ENCODE assay signal across 8 cellular contexts in the genomic region with DNA sequence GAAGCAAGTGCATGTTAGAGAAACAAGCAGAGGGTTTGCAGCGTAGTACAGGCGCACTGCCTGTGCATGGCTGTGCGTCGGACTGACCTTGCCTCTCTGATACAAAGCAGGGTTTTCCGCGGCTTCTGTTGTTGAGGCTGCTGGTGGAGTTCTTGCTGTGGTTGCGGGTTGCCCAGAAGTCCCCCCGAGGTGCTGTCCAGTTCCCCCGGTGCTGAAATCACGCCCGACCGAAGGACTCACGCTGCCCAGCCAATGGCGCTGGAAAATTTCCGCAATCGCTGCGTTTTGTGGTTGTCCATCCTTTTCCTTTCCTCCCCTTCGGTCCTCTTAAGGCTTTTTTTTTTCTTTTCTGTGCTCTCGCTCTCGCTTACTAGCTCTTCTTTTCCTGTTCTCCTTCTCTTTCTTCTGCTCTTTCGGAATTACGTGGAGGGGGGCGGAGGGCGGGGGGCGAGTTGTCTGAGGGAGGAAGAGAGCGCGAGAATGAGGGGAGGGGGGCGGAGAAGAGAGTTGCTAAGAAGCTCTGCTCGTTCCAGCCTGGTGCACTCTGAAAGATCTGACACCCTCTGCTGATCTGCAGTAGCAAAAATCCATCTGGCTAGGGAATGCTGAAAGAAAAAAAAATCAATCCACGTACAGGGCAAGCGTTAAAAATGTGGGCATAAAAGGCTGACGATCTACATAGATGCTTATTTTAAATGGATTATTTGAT. TPM values are rescaled to one million over a fixed set of nuclear protein-coding genes. Genes with fewer than 3 reads are reported as not detected.
DNase-seq lines count a peak whose midpoint lies in the region; ATAC-seq and TF ChIP-seq lines count a peak whose summit lies in the region.

A gene with protein sequence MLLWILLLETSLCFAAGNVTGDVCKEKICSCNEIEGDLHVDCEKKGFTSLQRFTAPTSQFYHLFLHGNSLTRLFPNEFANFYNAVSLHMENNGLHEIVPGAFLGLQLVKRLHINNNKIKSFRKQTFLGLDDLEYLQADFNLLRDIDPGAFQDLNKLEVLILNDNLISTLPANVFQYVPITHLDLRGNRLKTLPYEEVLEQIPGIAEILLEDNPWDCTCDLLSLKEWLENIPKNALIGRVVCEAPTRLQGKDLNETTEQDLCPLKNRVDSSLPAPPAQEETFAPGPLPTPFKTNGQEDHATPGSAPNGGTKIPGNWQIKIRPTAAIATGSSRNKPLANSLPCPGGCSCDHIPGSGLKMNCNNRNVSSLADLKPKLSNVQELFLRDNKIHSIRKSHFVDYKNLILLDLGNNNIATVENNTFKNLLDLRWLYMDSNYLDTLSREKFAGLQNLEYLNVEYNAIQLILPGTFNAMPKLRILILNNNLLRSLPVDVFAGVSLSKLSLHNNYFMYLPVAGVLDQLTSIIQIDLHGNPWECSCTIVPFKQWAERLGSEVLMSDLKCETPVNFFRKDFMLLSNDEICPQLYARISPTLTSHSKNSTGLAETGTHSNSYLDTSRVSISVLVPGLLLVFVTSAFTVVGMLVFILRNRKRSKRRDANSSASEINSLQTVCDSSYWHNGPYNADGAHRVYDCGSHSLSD (minus strand): TSS at position 558 of the 709 bp plus-strand sequence. CDS start 967 bp downstream, outside the sequence.

- peaks cover 19% of the 10 kb centered on the region for H3K27me3 Mint-ChIP-seq in GM23338 (ENCODE audit: insufficient read depth, low read depth, poor library complexity)
- H3K27me3 Mint-ChIP-seq in effector memory CD8-positive, alpha-beta T cell = peaks cover 59 to 63% of the 10 kb centered on the region in 2 donors

- peaks cover 47% of the 10 kb centered on the region for H3K4me1 ChIP-seq in GM23338 (ENCODE audit: insufficient read depth)
- no peaks in the 10 kb centered on the region for H3K4me1 ChIP-seq in PC-3 (ENCODE audit: insufficient read depth, low read length)

- H3K27ac ChIP-seq in GM23338 (ENCODE audit: low read depth) = no peak within 1 kb of the TSS
- no peak within 1 kb of the TSS for H3K27ac ChIP-seq in PC-3 (ENCODE audit: low read length)

- peak within 1 kb of the TSS; percentile 85 for H3K4me3 Mint-ChIP-seq in GM23338
- peak within 1 kb of the TSS; percentile 14 to 27 for H3K4me3 Mint-ChIP-seq in effector memory CD8-positive, alpha-beta T cell

- H3K9me3 ChIP-seq in PC-3 (ENCODE audit: low read length) = no peaks in the 10 kb centered on the region

- BruUV-seq in PC-3 (replicated peaks; lab: Mats Ljungman, UMichigan) = no TSS peak

- H3K9ac ChIP-seq in PC-3 (ENCODE audit: low read length) = no peak within 1 kb of the TSS

- H4K20me1 ChIP-seq in GM23338 (replicated peaks; ENCODE audit: insufficient read depth) (no peaks in the 10 kb centered on the region), PC-3 (ENCODE audit: low read length) (no peaks in the 10 kb centered on the region)

- H3K79me2 ChIP-seq in GM23338 (replicated peaks; ENCODE audit: insufficient read depth) (no peaks in the 10 kb centered on the region), PC-3 (ENCODE audit: low read length) (no peaks in the 10 kb centered on the region)

- H3K4me1 Mint-ChIP-seq in GM23338 = peaks cover 45% of the 10 kb centered on the region
- H3K4me1 Mint-ChIP-seq in effector memory CD8-positive, alpha-beta T cell (ENCODE audit: low read depth in 2 of 2) = peaks cover 10 to 15% of the 10 kb centered on the region in 2 donors

- no peaks in the 10 kb centered on the region for H3K36me3 ChIP-seq in GM23338 (ENCODE audit: insufficient read depth)
- H3K36me3 ChIP-seq in PC-3 (ENCODE audit: low read depth, low read length) = no peaks in the 10 kb centered on the region

- DNase-seq in AG04449 (ENCODE audit: low read depth, low spot score) (no peak), GM23338 (ENCODE audit: low spot score) (peak; percentile 96), PC-3 (no peak), myocyte (ENCODE audit: low read depth) (peak; percentile 88), NCI-H2029 treated with DMSO at 0.1 percent for 48 hours (lab: John Stamatoyannopoulos, UW) (no peak), NCI-H2196 (lab: John Stamatoyannopoulos, UW; ENCODE audit: unreplicated experiment) (no peak)
- peak in 2 of 3 experiments; percentile 3 to 4 for DNase-seq in effector memory CD8-positive, alpha-beta T cell

- ATAC-seq in GM23338 (peak; percentile 80), PC-3 (no peak), GM21381 (IDR thresholded peaks at IDR 0.05; ENCODE audit: unreplicated experiment) (no peak)
- ATAC-seq in effector memory CD8-positive, alpha-beta T cell (replicated peaks) = peak; percentile 58

- H3K4me2 ChIP-seq in GM23338 (peak within 1 kb of the TSS; percentile 85), PC-3 (ENCODE audit: low read length) (no peak within 1 kb of the TSS; the same call in 1 of the 2 replicates)

- TF ChIP-seq CTCF in AG04449 (IDR thresholded peaks at IDR 0.05; ENCODE audit: insufficient read depth, low read length, missing control alignments) (no peak), GM23338 (conservative IDR thresholded peaks at IDR 0.05; ENCODE audit: low read depth in 2 of 2) (no peak), PC-3 (conservative IDR thresholded peaks at IDR 0.05; ENCODE audit: low read depth, low read length) (no peak)

- POLR2A ChIA-PET in AG04449 (lab: Yijun Ruan, JAX) (no interaction called here), PC-3 (lab: Charles Lee; ENCODE audit: unreplicated experiment) (no interaction called here)

- CTCF ChIA-PET in AG04449 (lab: Yijun Ruan, JAX) = interaction anchor here (0.7 kb wide), 1 partner anchor 258 kb away, joined by 3 read pairs; no protein-coding TSS in a partner anchor
- CTCF ChIA-PET in PC-3 (lab: Charles Lee) = no interaction called here

- peak within 1 kb of the TSS; percentile 85 for H2AFZ ChIP-seq in GM23338
- H2AFZ ChIP-seq in PC-3 (ENCODE audit: low read length) = 0 out of 2 replicates have a peak within 1 kb of the TSS, but pooled peaks have one; percentile 10

- intact Hi-C loops in PC-3 (cut with micrococcal nuclease) = no loop called here

- peak within 1 kb of the TSS; percentile 1; the same call in 1 of the 2 replicates for H3K27ac Mint-ChIP-seq in GM23338
- no peak within 1 kb of the TSS for H3K27ac Mint-ChIP-seq in effector memory CD8-positive, alpha-beta T cell

- H3F3A ChIP-seq in GM23338 (replicated peaks; ENCODE audit: low read depth) (no peaks in the 10 kb centered on the region), PC-3 (ENCODE audit: low read length, unreplicated experiment) (no peaks in the 10 kb centered on the region)

- H3K9me3 Mint-ChIP-seq in GM23338 = peaks cover 8% of the 10 kb centered on the region; the same call in 1 of the 3 replicates
- H3K9me3 Mint-ChIP-seq in effector memory CD8-positive, alpha-beta T cell = peaks cover 0 to 3% of the 10 kb centered on the region in 2 donors

- H3K4me3 ChIP-seq in AG04449 (ENCODE audit: low read depth, low read length) (peak within 1 kb of the TSS; percentile 63), GM23338 (peak within 1 kb of the TSS; percentile 53), PC-3 (ENCODE audit: low read length) (no peak within 1 kb of the TSS)

- no peaks in the 10 kb centered on the region for H3K9me2 ChIP-seq in GM23338 (ENCODE audit: insufficient read depth)
- H3K9me2 ChIP-seq in PC-3 (replicated peaks; ENCODE audit: low read length) = no peaks in the 10 kb centered on the region

- H3K27me3 ChIP-seq in GM23338 (ENCODE audit: insufficient read depth) = peaks cover 78% of the 10 kb centered on the region
- H3K27me3 ChIP-seq in PC-3 (ENCODE audit: low read length) = no peaks in the 10 kb centered on the region

- peaks cover 17% of the 10 kb centered on the region for H3K36me3 Mint-ChIP-seq in GM23338 (ENCODE audit: low read depth)
- H3K36me3 Mint-ChIP-seq in effector memory CD8-positive, alpha-beta T cell (ENCODE audit: insufficient read depth) = no peaks in the 10 kb centered on the region

TF ChIP-seq in GM23338, 12 proteins besides CTCF, POLR2A, EP300 and RAD21 (continues in another document):
- TF ChIP-seq, protein P1, sequence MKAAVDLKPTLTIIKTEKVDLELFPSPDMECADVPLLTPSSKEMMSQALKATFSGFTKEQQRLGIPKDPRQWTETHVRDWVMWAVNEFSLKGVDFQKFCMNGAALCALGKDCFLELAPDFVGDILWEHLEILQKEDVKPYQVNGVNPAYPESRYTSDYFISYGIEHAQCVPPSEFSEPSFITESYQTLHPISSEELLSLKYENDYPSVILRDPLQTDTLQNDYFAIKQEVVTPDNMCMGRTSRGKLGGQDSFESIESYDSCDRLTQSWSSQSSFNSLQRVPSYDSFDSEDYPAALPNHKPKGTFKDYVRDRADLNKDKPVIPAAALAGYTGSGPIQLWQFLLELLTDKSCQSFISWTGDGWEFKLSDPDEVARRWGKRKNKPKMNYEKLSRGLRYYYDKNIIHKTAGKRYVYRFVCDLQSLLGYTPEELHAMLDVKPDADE (IDR thresholded peaks at IDR 0.05) = no peak
- TF ChIP-seq EZH2 (IDR thresholded peaks at IDR 0.05; ENCODE audit: low read depth, unreplicated experiment) (peak; percentile 53), CREB1 (CRISPR knock-in tag; IDR thresholded peaks at IDR 0.05; ENCODE audit: low read depth) (0 out of 2 replicates have a peak, but pooled peaks have one; percentile 44)

RNA-seq across cellular contexts. Expression of the gene that starts here (rescaled TPM):
- total RNA-seq in GM23338 (2014; rRNA removed; shearing (Covaris generic)) = 0.85 and 1.1 TPM in 2 replicates
- 0.10 and 0.29 TPM in 2 replicates for polyA plus RNA-seq in GM23338 (2016; fragmentation: Nextera tagmentation; extraction: Ambion mirVana)
- total RNA-seq in PC-3 (2014; rRNA removed) (not detected in 2 replicates), myocyte (0.08 TPM in 1 of 2 replicates, not detected in the other)
- polyA plus RNA-seq in myocyte (2012) = 0.18 TPM

Comparison
In these comparisons a context has a peak if more than half of its experiments do, and no peak if none do; other contexts are left out.
1. Peak in DNase-seq in myocyte; RNA of the gene not detected or under 1 TPM.
2. DNase-seq: peak in GM23338 (single experiment) and effector memory CD8-positive, alpha-beta T cell (2 of 3); none in AG04449 (single experiment), PC-3 (single experiment), NCI-H2029 treated with DMSO at 0.1 percent for 48 hours (single experiment) and NCI-H2196 (single experiment).
3. ATAC-seq: peak in GM23338 (single experiment) and effector memory CD8-positive, alpha-beta T cell (single experiment); none in PC-3 (single experiment) and GM21381 (single experiment).